Comparison of ENCODE assay signal across 8 cellular contexts in the genomic region with DNA sequence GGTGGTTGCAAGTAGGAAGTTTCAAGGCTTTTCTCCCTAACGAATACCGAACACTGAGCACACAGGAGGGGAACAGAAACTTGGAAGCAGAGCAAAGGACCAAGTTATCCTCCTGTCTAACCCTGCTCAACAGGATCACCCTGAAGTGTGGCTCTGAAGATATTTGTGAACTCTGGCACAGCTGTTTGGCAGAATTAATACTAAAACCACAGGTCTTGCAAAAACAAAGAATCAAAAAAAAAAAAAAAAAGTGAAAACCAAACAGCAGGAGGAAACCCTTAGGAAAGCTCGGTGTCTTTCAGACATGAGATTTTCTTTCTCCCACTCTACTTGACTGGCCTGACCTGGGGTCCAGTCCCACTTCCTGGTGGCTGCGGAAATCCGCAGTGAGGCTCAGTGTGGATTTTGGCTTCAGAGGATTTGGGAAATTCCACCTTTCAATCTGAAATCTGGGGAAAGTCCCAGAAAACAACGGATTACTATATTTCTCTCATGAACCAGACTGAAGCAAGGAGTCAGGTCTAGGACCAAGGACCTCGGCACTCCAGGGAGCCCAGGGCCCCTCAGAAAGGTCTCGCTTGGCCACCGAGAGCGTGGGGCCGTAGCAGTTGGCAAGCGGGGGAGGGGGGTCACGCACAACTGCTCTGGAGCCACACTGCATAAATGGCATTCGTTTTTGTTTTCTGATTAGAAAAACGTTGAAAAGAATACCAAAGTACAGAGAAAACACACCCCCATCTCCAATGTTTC. TPM values are rescaled to one million over a fixed set of nuclear protein-coding genes. Genes with fewer than 3 reads are reported as not detected.
A peak's percentile ranks its signal among the peaks of the same experiment; 100 is the strongest.
DNase-seq lines count a peak whose midpoint lies in the region; ATAC-seq, FAIRE-seq and TF ChIP-seq lines count a peak whose summit lies in the region.

No MANE protein-coding gene starts in this region.

- peak overlapping the region; percentile 85 for H3K4me3 Mint-ChIP-seq in astrocyte (ENCODE audit: unreplicated experiment)

- peaks cover 3% of the 10 kb centered on the region for H4K20me1 ChIP-seq in astrocyte (ENCODE audit: insufficient read depth, low read length)

- H3K36me3 ChIP-seq in astrocyte (ENCODE audit: insufficient read depth, low read length) = no peaks in the 10 kb centered on the region

- H3K79me2 ChIP-seq in astrocyte (ENCODE audit: insufficient read depth, low read length) = peaks cover 22% of the 10 kb centered on the region

- H3K27me3 ChIP-seq in astrocyte (ENCODE audit: insufficient read depth, low read length) = no peaks in the 10 kb centered on the region

- TF ChIP-seq CTCF in astrocyte (IDR thresholded peaks at IDR 0.05; ENCODE audit: insufficient read depth, low read depth, low read length) (no peak), GM13977 (IDR thresholded peaks at IDR 0.05; ENCODE audit: extremely low read depth, insufficient read depth, missing control alignments) (no peak)

- no peaks in the 10 kb centered on the region for H3K27me3 Mint-ChIP-seq in astrocyte (ENCODE audit: low read depth, unreplicated experiment)

- peaks cover 5% of the 10 kb centered on the region for H3K9me3 Mint-ChIP-seq in astrocyte (ENCODE audit: unreplicated experiment)

- H3K4me3 ChIP-seq in GM08714 (ENCODE audit: low read length) = peak overlapping the region; percentile 97
- H3K4me3 ChIP-seq in astrocyte (ENCODE audit: insufficient read depth, low read depth, low read length) = peak overlapping the region; percentile 78
- peak overlapping the region; percentile 68 for H3K4me3 ChIP-seq in iPS-11a (ENCODE audit: low read depth, low read length)
- peak overlapping the region; percentile 68 for H3K4me3 ChIP-seq in skeletal muscle cell (ENCODE audit: low read depth, low read length)

- peak overlapping the region; percentile 98 for H3K4me2 ChIP-seq in astrocyte (ENCODE audit: low read length)

- no peaks in the 10 kb centered on the region for H3K4me1 Mint-ChIP-seq in astrocyte (ENCODE audit: low read depth, unreplicated experiment)

- in situ Hi-C loops in GM13977 (cut with MboI; ENCODE audit: low pct_unique_long_range_greater_than_20kb, low sequenced_read_pairs, unreplicated experiment) = no loop called here

- H3K9ac ChIP-seq in astrocyte (ENCODE audit: low read length) = peak overlapping the region; percentile 84

- no peak overlapping the region for H3K27ac Mint-ChIP-seq in astrocyte (ENCODE audit: unreplicated experiment)

- H3K36me3 Mint-ChIP-seq in astrocyte (ENCODE audit: low read depth, unreplicated experiment) = peaks cover 2% of the 10 kb centered on the region

- peak overlapping the region; percentile 51 for H3K27ac ChIP-seq in astrocyte (ENCODE audit: low read depth, low read length)

- peak overlapping the region; percentile 93 for H2AFZ ChIP-seq in astrocyte (ENCODE audit: low read depth, low read length)

- DNase-seq in M059J (ENCODE audit: low read depth) = peak; percentile 32
- peak; percentile 10 for DNase-seq in astrocyte (ENCODE audit: low read depth)
- no peak for DNase-seq in skeletal muscle cell (ENCODE audit: low read depth)
- no peak for DNase-seq in GM13977 (ENCODE audit: low spot score)

- H3K9me3 ChIP-seq in astrocyte (ENCODE audit: insufficient read depth, low read depth, low read length) = no peaks in the 10 kb centered on the region

- FAIRE-seq in astrocyte (lab: Jason Lieb, UNC) = no peak

- peaks cover 12% of the 10 kb centered on the region for H3K4me1 ChIP-seq in astrocyte (ENCODE audit: insufficient read depth, low read length)

- no peak for ATAC-seq in GM18517 (IDR thresholded peaks at IDR 0.05; ENCODE audit: unreplicated experiment)
- ATAC-seq in HG02970 (IDR thresholded peaks at IDR 0.05; ENCODE audit: low FRiP score, unreplicated experiment) = no peak

RNA-seq across cellular contexts. Expression of a gene that starts 0.9 kb away (rescaled TPM):
- total RNA-seq in M059J (2014; rRNA removed; shearing (Covaris generic)) = 5.8 and 15.1 TPM in 2 replicates
- 1.4 and 3.2 TPM in 2 replicates for total RNA-seq in astrocyte

RNA-seq across cellular contexts. Expression of a gene that starts 12.3 kb away (rescaled TPM):
- 9.7 and 12.0 TPM in 2 replicates for total RNA-seq in M059J (2014; rRNA removed; shearing (Covaris generic))
- 0.94 and 1.4 TPM in 2 replicates for total RNA-seq in astrocyte

RNA-seq across cellular contexts. Expression of a gene that starts 53.2 kb away (rescaled TPM):
- total RNA-seq in M059J (2014; rRNA removed; shearing (Covaris generic)) = 6.9 and 10.4 TPM in 2 replicates
- 18.9 and 20.0 TPM in 2 replicates for total RNA-seq in astrocyte

Comparison
In these comparisons a context has a peak if more than half of its experiments do, and no peak if none do; other contexts are left out.
1. DNase-seq: peak in M059J (single experiment) and astrocyte (single experiment); none in skeletal muscle cell (single experiment) and GM13977 (single experiment).
2. Peak in every context shown above with its lines, with median percentiles within 50 percentile points of each other: H3K4me3 ChIP-seq.